In genomic region chr7:44113764-44114354, GRCh38 we compare ENCODE assay signal across 18 cellular contexts. TPM values are rescaled to one million over a fixed set of nuclear protein-coding genes. Genes with fewer than 3 reads are reported as not detected.
DNase-seq lines count a peak whose midpoint lies in the region; TF ChIP-seq lines count a peak whose summit lies in the region.
"Had no signal": no experiment of that assay in that cellular context is flagged by ENCODE, and none has a peak within 500 bp of the region (broad histone marks: within the 10 kb centered on the region; RNA-seq: fewer than 3 reads in every experiment).

No MANE protein-coding gene starts in this region.

- no peak for TF ChIP-seq EP300 in esophagus muscularis mucosa (IDR thresholded peaks at IDR 0.05)

- peak; percentile 31 for DNase-seq in activated T-cell treated with anti-CD3 and anti-CD28 coated beads, Interleukin-2, amount 50 U/mL, for 24 hours
- DNase-seq in activated T-cell treated with anti-CD3 and anti-CD28 coated beads for 4 hours (no peak), esophagus muscularis mucosa (ENCODE audit: extremely low spot score) (no peak)
- DNase-seq: activated CD4-positive, alpha-beta T cell treated with anti-CD3 and anti-CD28 coated beads, Interleukin-2, amount 50 U/mL, for 1 hour; amniotic stem cell; CD4-positive, alpha-beta memory T cell; NCI-H1436; NCI-H2227 treated with DMSO at 0.1 percent for 48 hours had no signal

- no peaks in the 10 kb centered on the region for H3K27me3 Mint-ChIP-seq in activated T-cell treated with anti-CD3 and anti-CD28 coated beads, Interleukin-2, amount 50 U/mL, for 24 hours
- H3K27me3 Mint-ChIP-seq: activated T-helper 17 cell treated with anti-CD3 and anti-CD28 coated beads, Interleukin-2, amount 50 U/mL, for 72 hours; CD4-positive, alpha-beta memory T cell had no signal

- H3K27ac Mint-ChIP-seq in activated T-cell treated with anti-CD3 and anti-CD28 coated beads, Interleukin-2, amount 50 U/mL, for 24 hours: peak overlapping the region; percentile 55
- H3K27ac Mint-ChIP-seq: activated T-helper 17 cell treated with anti-CD3 and anti-CD28 coated beads, Interleukin-2, amount 50 U/mL, for 72 hours had no signal

- H3K36me3 ChIP-seq in esophagus muscularis mucosa: peaks cover 15 to 99% (median 82%) of the 10 kb centered on the region in 4 donors

- H3K27ac ChIP-seq in temporal lobe (ENCODE audit: low read depth, low read length): peak overlapping the region; percentile 94
- H3K27ac ChIP-seq in esophagus muscularis mucosa (replicated peaks in 1 of 4): no peak overlapping the region
- H3K27ac ChIP-seq: KMS-11, parathyroid adenoma, SJSA1, spleen had no signal

- peaks cover 88% of the 10 kb centered on the region for H3K36me3 Mint-ChIP-seq in activated T-cell treated with anti-CD3 and anti-CD28 coated beads, Interleukin-2, amount 50 U/mL, for 24 hours (ENCODE audit: low read depth)

- intact Hi-C loops in esophagus muscularis mucosa (cut with DNase I): no loop called here

- H3K4me3 Mint-ChIP-seq in activated T-cell treated with anti-CD3 and anti-CD28 coated beads, Interleukin-2, amount 50 U/mL, for 24 hours: no peak overlapping the region
- H3K4me3 Mint-ChIP-seq: activated T-helper 17 cell treated with anti-CD3 and anti-CD28 coated beads, Interleukin-2, amount 50 U/mL, for 72 hours; CD4-positive, alpha-beta memory T cell had no signal

- TF ChIP-seq POLR2A in esophagus muscularis mucosa (IDR thresholded peaks at IDR 0.05; ENCODE audit: low read depth): no peak

- TF ChIP-seq CTCF in esophagus muscularis mucosa (IDR thresholded peaks at IDR 0.05): no peak

- no peaks in the 10 kb centered on the region for H3K9me3 ChIP-seq in esophagus muscularis mucosa
- H3K9me3 ChIP-seq: heart left ventricle, SJSA1, spleen had no signal

- no peak overlapping the region for H3K4me3 ChIP-seq in esophagus muscularis mucosa
- H3K4me3 ChIP-seq: coronary artery, heart left ventricle, SJSA1, spleen had no signal

- no peaks in the 10 kb centered on the region for H3K9me3 Mint-ChIP-seq in activated T-cell treated with anti-CD3 and anti-CD28 coated beads, Interleukin-2, amount 50 U/mL, for 24 hours
- H3K9me3 Mint-ChIP-seq: activated T-helper 17 cell treated with anti-CD3 and anti-CD28 coated beads, Interleukin-2, amount 50 U/mL, for 72 hours; CD4-positive, alpha-beta memory T cell had no signal

- H3K4me1 ChIP-seq in esophagus muscularis mucosa: peaks cover 11 to 28% (median 14%) of the 10 kb centered on the region in 4 donors
- H3K4me1 ChIP-seq: parathyroid adenoma, SJSA1, spleen had no signal

- 90% methylated on average over 24 of the region's 24 CpGs for WGBS in esophagus muscularis mucosa

- H3K27me3 ChIP-seq in esophagus muscularis mucosa: no peaks in the 10 kb centered on the region
- H3K27me3 ChIP-seq: heart left ventricle, SJSA1, spleen had no signal

- peaks cover 4% of the 10 kb centered on the region for H3K4me1 Mint-ChIP-seq in activated T-cell treated with anti-CD3 and anti-CD28 coated beads, Interleukin-2, amount 50 U/mL, for 24 hours (ENCODE audit: low read depth)

RNA-seq across cellular contexts. Expression of gene POLD2, which starts 9.5 kb away (rescaled TPM):
- total RNA-seq in temporal lobe (36.6 TPM), esophagus muscularis mucosa (10 to 100 TPM; 33.6 to 71.2 (median 55.9) TPM)

RNA-seq across cellular contexts. Expression of gene AEBP1, which starts 9.7 kb away (rescaled TPM):
- total RNA-seq in temporal lobe (7.9 TPM), esophagus muscularis mucosa (100 to 1,000 TPM in 3 of 4 donors, 10 to 100 TPM in 1; 71.0 to 234 (median 156) TPM)
- total RNA-seq: SJSA1 had no signal

RNA-seq across cellular contexts. Expression of gene MYL7, which starts 27.3 kb away (rescaled TPM):
- total RNA-seq in temporal lobe (0.25 TPM), esophagus muscularis mucosa (not detected)
- total RNA-seq: activated T-helper 17 cell treated with anti-CD3 and anti-CD28 coated beads, Interleukin-2, amount 50 U/mL, for 72 hours; CD4-positive, alpha-beta memory T cell; kidney; mononuclear cell; SJSA1 had no signal

RNA-seq across cellular contexts. Expression of gene POLM, which starts 31.5 kb away (rescaled TPM):
- 5.4 TPM for total RNA-seq in temporal lobe
- total RNA-seq in esophagus muscularis mucosa: 10 to 100 TPM; 12.4 to 32.3 (median 26.5) TPM

RNA-seq across cellular contexts. Expression of gene PGAM2, which starts 48.5 kb away (rescaled TPM):
- total RNA-seq in temporal lobe (1.7 TPM), esophagus muscularis mucosa (1 to 10 TPM in 1 of 4 donors, under 1 TPM in 2, not detected in 1; 0.52 to 1.8 (median 0.66) TPM)
